In genomic region chr4:167897116-167897515, GRCh38 we compare ENCODE assay signal across 14 cellular contexts.
A peak's percentile ranks its signal among the peaks of the same experiment; 100 is the strongest.
DNase-seq lines count a peak whose midpoint lies in the region; ATAC-seq and TF ChIP-seq lines count a peak whose summit lies in the region.
"Had no signal": no experiment of that assay in that cellular context is flagged by ENCODE, and none has a peak within 500 bp of the region (broad histone marks: within the 10 kb centered on the region; RNA-seq: fewer than 3 reads in every experiment).

No MANE protein-coding gene starts in this region.

- H3K9me3 ChIP-seq in AG04450 (ENCODE audit: control insufficient read depth, insufficient read depth, low read length) (no peaks in the 10 kb centered on the region; the same call in 1 of the 2 replicates), iPS-18a (ENCODE audit: control insufficient read depth, low read depth, low read length) (no peaks in the 10 kb centered on the region)
- H3K9me3 ChIP-seq: BLaER1 had no signal

- intact Hi-C loops in left colon (cut with DNase I, micrococcal nuclease), result no loop called here

- DNase-seq in AG04450 (ENCODE audit: low read depth, low spot score) (peak; percentile 30), HT1080 (ENCODE audit: low read depth) (peak; percentile 26), astrocyte of the hippocampus (ENCODE audit: low read depth, low spot score) (peak; percentile 65), GM10266 (ENCODE audit: extremely low spot score) (no peak), left colon (no peak), NCI-H524 treated with DMSO at 0.1 percent for 48 hours (lab: John Stamatoyannopoulos, UW) (no peak)
- DNase-seq: activated T-cell treated with anti-CD3 and anti-CD28 coated beads, Interleukin-2, amount 50 U/mL, for 24 hours; effector memory CD8-positive, alpha-beta T cell; naive B cell; NCI-H1092 treated with DMSO at 0.1 percent for 48 hours; SW 1271 had no signal

- POLR2A ChIA-PET in AG04450 (lab: Yijun Ruan, JAX), result no interaction called here

- H3K4me3 ChIP-seq in AG04450 (ENCODE audit: low read depth, low read length) (no peak overlapping the region), iPS-18a (ENCODE audit: low read length) (no peak overlapping the region)
- H3K4me3 ChIP-seq: BLaER1 had no signal

- no peaks in the 10 kb centered on the region for H3K36me3 ChIP-seq in iPS-18a (ENCODE audit: control insufficient read depth, low read depth, low read length)
- H3K36me3 ChIP-seq: BLaER1 had no signal

- H3K27ac ChIP-seq in AG04450 (ENCODE audit: low read depth, low read length), result peak overlapping the region; percentile 55
- H3K27ac ChIP-seq in iPS-18a (ENCODE audit: low read length), result peak overlapping the region; percentile 45
- H3K27ac ChIP-seq: BLaER1 had no signal

- H3K27me3 ChIP-seq in AG04450 (ENCODE audit: control insufficient read depth, insufficient read depth, low read length) (no peaks in the 10 kb centered on the region), iPS-18a (ENCODE audit: control insufficient read depth, insufficient read depth, low read length) (no peaks in the 10 kb centered on the region)
- H3K27me3 ChIP-seq: BLaER1 had no signal

- no peak overlapping the region for H3K9ac ChIP-seq in iPS-18a (ENCODE audit: low read length)
- H3K9ac ChIP-seq: BLaER1 had no signal

- H3K4me1 ChIP-seq in iPS-18a (ENCODE audit: control insufficient read depth, low read depth, low read length), result peaks cover 8% of the 10 kb centered on the region
- H3K4me1 ChIP-seq: BLaER1 had no signal

- TF ChIP-seq CTCF in AG04450 (IDR thresholded peaks at IDR 0.05; ENCODE audit: low read depth, low read length) (no peak), GM10266 (IDR thresholded peaks at IDR 0.05; ENCODE audit: control insufficient read depth, insufficient read depth, low read depth, missing control alignments) (no peak)

- CTCF ChIA-PET in AG04450 (lab: Charles Lee), result no interaction called here

- ATAC-seq in HG03139 (IDR thresholded peaks at IDR 0.05; ENCODE audit: unreplicated experiment), result no peak
- no peak for ATAC-seq in left colon
- ATAC-seq: effector memory CD8-positive, alpha-beta T cell had no signal

Comparison
In these comparisons a context has a peak if more than half of its experiments do, and no peak if none do; other contexts are left out.
1. DNase-seq: peak in AG04450 (single experiment), HT1080 (single experiment) and astrocyte of the hippocampus (single experiment); none in GM10266 (single experiment), left colon (0 of 2) and NCI-H524 treated with DMSO at 0.1 percent for 48 hours (single experiment).